In the genomic region with DNA sequence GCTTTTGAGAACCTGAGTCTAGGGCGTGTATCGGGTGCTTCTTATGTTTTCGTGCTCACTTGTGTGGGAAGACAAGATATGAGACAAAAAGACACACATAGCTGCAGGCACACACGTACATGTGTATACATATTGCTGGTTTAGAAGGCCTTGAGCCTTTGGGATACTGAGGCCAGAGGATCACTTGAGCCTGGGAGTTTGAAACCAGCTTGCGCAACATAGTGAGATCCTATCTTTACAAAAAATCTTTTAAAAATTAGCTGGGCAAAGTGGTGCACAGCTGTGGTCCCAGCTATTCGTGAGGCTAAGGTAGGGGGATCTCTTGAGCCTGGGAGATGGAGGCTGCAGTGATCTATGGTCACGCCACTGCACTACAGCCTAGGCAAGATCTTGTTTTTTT, we compare ENCODE assay signal across 22 cellular contexts. TPM values are rescaled to one million over a fixed set of nuclear protein-coding genes. Genes with fewer than 3 reads are reported as not detected.
DNase-seq lines count a peak whose midpoint lies in the region; ATAC-seq, FAIRE-seq and TF ChIP-seq lines count a peak whose summit lies in the region.
"Had no signal": no experiment of that assay in that cellular context is flagged by ENCODE, and none has a peak within 500 bp of the region (broad histone marks: within the 10 kb centered on the region; RNA-seq: fewer than 3 reads in every experiment).

No MANE protein-coding gene starts in this region.

- H3K9ac ChIP-seq in HepG2 (ENCODE audit: insufficient read depth, low read depth, low read length), result peak overlapping the region; percentile 24
- H3K9ac ChIP-seq in K562 (ENCODE audit: insufficient read depth in 1 of 2, low read depth in 2 of 2, low read length in 2 of 2), result no peak overlapping the region
- H3K9ac ChIP-seq: BLaER1 treated with 17β-estradiol and CSF1 and Interleukin-3, amounts not matched to agents 10 nM and 100 nM; KMS-11 had no signal

- TF ChIP-seq POLR2A in HepG2 (IDR thresholded peaks at IDR 0.05; ENCODE audit: insufficient read depth in 1 of 2, low read depth in 2 of 2, low read length in 2 of 2) (no peak), right lobe of liver (IDR thresholded peaks at IDR 0.05) (no peak), K562 (conservative IDR thresholded peaks at IDR 0.05) (no peak)

- H3K79me2 ChIP-seq in HepG2 (ENCODE audit: insufficient read depth, low read length) (no peaks in the 10 kb centered on the region), K562 (ENCODE audit: control insufficient read depth, insufficient read depth, low read length) (no peaks in the 10 kb centered on the region)

- peaks cover 43% of the 10 kb centered on the region for H3K4me1 Mint-ChIP-seq in progenitor cell of endocrine pancreas (ENCODE audit: low read depth)
- H3K4me1 Mint-ChIP-seq: B cell, IgD-negative memory B cell had no signal

- H3K27ac ChIP-seq in HepG2 (ENCODE audit: extremely low read length, insufficient read depth, low read length), result peak overlapping the region; percentile 61
- H3K27ac ChIP-seq in right lobe of liver, result no peak overlapping the region
- H3K27ac ChIP-seq in K562 (ENCODE audit: extremely low read depth, low read depth, low read length), result no peak overlapping the region
- H3K27ac ChIP-seq in upper lobe of right lung, result no peak overlapping the region
- H3K27ac ChIP-seq: BLaER1 treated with 17β-estradiol and CSF1 and Interleukin-3, amounts not matched to agents 10 nM and 100 nM; HL-60; KMS-11 had no signal

- no peaks in the 10 kb centered on the region for H3K27me3 Mint-ChIP-seq in progenitor cell of endocrine pancreas
- H3K27me3 Mint-ChIP-seq: B cell, IgD-negative memory B cell had no signal

- H3K36me3 ChIP-seq in HepG2 (replicated peaks in 1 of 2; ENCODE audit: control insufficient read depth in 1 of 2, insufficient read depth in 2 of 2, low read length in 2 of 2) (no peaks in the 10 kb centered on the region), right lobe of liver (no peaks in the 10 kb centered on the region), K562 (ENCODE audit: control insufficient read depth, insufficient read depth, low read length) (no peaks in the 10 kb centered on the region), upper lobe of right lung (no peaks in the 10 kb centered on the region)
- H3K36me3 ChIP-seq: BLaER1 treated with 17β-estradiol and CSF1 and Interleukin-3, amounts not matched to agents 10 nM and 100 nM had no signal

- intact Hi-C loops in HepG2 (cut with micrococcal nuclease; ENCODE audit: unreplicated experiment), result no loop called here
- intact Hi-C loops in right lobe of liver (cut with DNase I), result no loop called here
- intact Hi-C loops in K562 (cut with micrococcal nuclease), result no loop called here
- intact Hi-C loops in upper lobe of right lung (cut with DNase I), result no loop called here

- H3K4me3 ChIP-seq in HepG2 (replicated peaks in 1 of 3; ENCODE audit: insufficient read depth in 1 of 3, low read depth in 2 of 3, low read length in 3 of 3) (no peak overlapping the region), right lobe of liver (no peak overlapping the region), K562 (no peak overlapping the region), fibroblast of villous mesenchyme (ENCODE audit: low read depth, low read length) (no peak overlapping the region), upper lobe of right lung (no peak overlapping the region)
- H3K4me3 ChIP-seq: BLaER1 treated with 17β-estradiol and CSF1 and Interleukin-3, amounts not matched to agents 10 nM and 100 nM; GM12878 had no signal

- H3K4me1 ChIP-seq in HepG2 (ENCODE audit: insufficient read depth, low read length) (peaks cover 85% of the 10 kb centered on the region), right lobe of liver (no peaks in the 10 kb centered on the region), K562 (replicated peaks in 1 of 2; ENCODE audit: control insufficient read depth in 2 of 2, insufficient read depth in 2 of 2, low read length in 2 of 2) (peaks cover 0 to 12% of the 10 kb centered on the region in 2 experiments; a peak in 3 of 5 replicates), upper lobe of right lung (no peaks in the 10 kb centered on the region)
- H3K4me1 ChIP-seq: BLaER1 treated with 17β-estradiol and CSF1 and Interleukin-3, amounts not matched to agents 10 nM and 100 nM had no signal

- H3K4me3 Mint-ChIP-seq in progenitor cell of endocrine pancreas (ENCODE audit: low read depth), result no peak overlapping the region
- H3K4me3 Mint-ChIP-seq: B cell; CD8-positive, alpha-beta T cell; IgD-negative memory B cell had no signal

- in situ Hi-C loops in HepG2 (cut with HindIII; ENCODE audit: extremely low pct_ligation_motif_present, low pct_unique_long_range_greater_than_20kb) (loop anchor here (10.0 kb wide), 2 partner anchors 390 to 470 kb away; no protein-coding TSS in a partner anchor), K562 (cut with MboI) (no loop called here)

- TF ChIP-seq CTCF in HepG2 (CRISPR knock-in tag; IDR thresholded peaks at IDR 0.05) (no peak), right lobe of liver (IDR thresholded peaks at IDR 0.05) (no peak), K562 (IDR thresholded peaks at IDR 0.05 in 2 of 3, conservative IDR thresholded peaks at IDR 0.05 in 1 of 3; ENCODE audit: insufficient read depth in 2 of 3, low read depth in 1 of 3, low read length in 3 of 3) (no peak), fibroblast of villous mesenchyme (IDR thresholded peaks at IDR 0.05; ENCODE audit: insufficient read depth, low read depth, low read length) (no peak), progenitor cell of endocrine pancreas (IDR thresholded peaks at IDR 0.05; ENCODE audit: unreplicated experiment) (no peak), upper lobe of right lung (IDR thresholded peaks at IDR 0.05) (no peak), omental fat pad (IDR thresholded peaks at IDR 0.05) (no peak)

- H3K9me1 ChIP-seq in K562 (ENCODE audit: control insufficient read depth, insufficient read depth, low read length), result no peaks in the 10 kb centered on the region

- no peaks in the 10 kb centered on the region for H3K36me3 Mint-ChIP-seq in progenitor cell of endocrine pancreas (ENCODE audit: insufficient read depth)
- H3K36me3 Mint-ChIP-seq: CD8-positive, alpha-beta T cell had no signal

- H3K9me3 Mint-ChIP-seq in progenitor cell of endocrine pancreas (ENCODE audit: low read depth), result no peaks in the 10 kb centered on the region
- H3K9me3 Mint-ChIP-seq: CD8-positive, alpha-beta T cell; IgD-negative memory B cell had no signal

- no peak for TF ChIP-seq RAD21 in HepG2 (CRISPR knock-in tag; IDR thresholded peaks at IDR 0.05)
- TF ChIP-seq RAD21 in K562 (CRISPR knock-in tag; conservative IDR thresholded peaks at IDR 0.05 in 1 of 2, IDR thresholded peaks at IDR 0.05 in 1 of 2), result no peak

- no peaks in the 10 kb centered on the region for H3K9me3 ChIP-seq in HepG2 (ENCODE audit: low read length)
- H3K9me3 ChIP-seq in right lobe of liver, result no peaks in the 10 kb centered on the region
- no peaks in the 10 kb centered on the region for H3K9me3 ChIP-seq in K562 (replicated peaks; ENCODE audit: control insufficient read depth, insufficient read depth, low read depth, low read length)
- H3K9me3 ChIP-seq in upper lobe of right lung, result no peaks in the 10 kb centered on the region
- H3K9me3 ChIP-seq: BLaER1 treated with 17β-estradiol and CSF1 and Interleukin-3, amounts not matched to agents 10 nM and 100 nM had no signal

- FAIRE-seq in HepG2 (lab: Jason Lieb, UNC), result no peak
- FAIRE-seq in K562 (lab: Jason Lieb, UNC), result no peak
- FAIRE-seq: GM12878, GM19239, H54 had no signal

- H3K27ac Mint-ChIP-seq in progenitor cell of endocrine pancreas, result peak overlapping the region; percentile 47
- H3K27ac Mint-ChIP-seq: B cell; CD8-positive, alpha-beta T cell; IgD-negative memory B cell had no signal

- DNase-seq in HepG2 (ENCODE audit: low spot score) (no peak), right lobe of liver (no peak), K562 (ENCODE audit: extremely low read depth in 1 of 4, low spot score in 3 of 4) (no peak), fibroblast of villous mesenchyme (ENCODE audit: low read depth) (peak; percentile 34), progenitor cell of endocrine pancreas (ENCODE audit: low spot score, unreplicated experiment) (no peak), NK-92 (lab: John Stamatoyannopoulos, UW; ENCODE audit: unreplicated experiment) (no peak), upper lobe of right lung (no peak), omental fat pad (ENCODE audit: low spot score) (no peak)
- DNase-seq: 8988T; CD8-positive, alpha-beta T cell; COR-L47; DMS 273 treated with DMSO at 0.1 percent for 48 hours; DMS53; DND-41 had no signal

- H2AFZ ChIP-seq in HepG2 (ENCODE audit: low read length) (no peak overlapping the region), K562 (ENCODE audit: low read depth, low read length) (no peak overlapping the region)

- BruUV-seq in HepG2 (replicated peaks; lab: Mats Ljungman, UMichigan), result no TSS peak
- BruUV-seq in K562 (replicated peaks; lab: Mats Ljungman, UMichigan), result no TSS peak

- TF ChIP-seq EP300 in HepG2 (IDR thresholded peaks at IDR 0.05; ENCODE audit: low read depth in 2 of 2, low read length in 2 of 2) (no peak), HepG2 (CRISPR knock-in tag; IDR thresholded peaks at IDR 0.05; ENCODE audit: borderline replicate concordance) (no peak), K562 (IDR thresholded peaks at IDR 0.05; ENCODE audit: low read length) (no peak)

- H3K27me3 ChIP-seq in HepG2 (ENCODE audit: control insufficient read depth in 1 of 2, insufficient read depth in 2 of 2, low read length in 2 of 2), result no peaks in the 10 kb centered on the region
- no peaks in the 10 kb centered on the region for H3K27me3 ChIP-seq in right lobe of liver
- no peaks in the 10 kb centered on the region for H3K27me3 ChIP-seq in K562 (ENCODE audit: control insufficient read depth in 2 of 2, insufficient read depth in 2 of 2, low read length in 2 of 2)
- no peaks in the 10 kb centered on the region for H3K27me3 ChIP-seq in upper lobe of right lung
- H3K27me3 ChIP-seq: BLaER1 treated with 17β-estradiol and CSF1 and Interleukin-3, amounts not matched to agents 10 nM and 100 nM had no signal

- POLR2A ChIA-PET in HepG2 (lab: Yijun Ruan, JAX) (interaction anchor here (1.1 to 2.6 kb wide), 3 partner anchors 12 to 21 kb away, joined by 3 to 14 read pairs (median 4); partner anchors contain the start of gene NEDD4L), K562 (lab: Yijun Ruan, JAX) (interaction anchor here (1.0 kb wide), 1 partner anchor 11 kb away, joined by 4 read pairs; no protein-coding TSS in a partner anchor)

- CTCF ChIA-PET in HepG2 (lab: Yijun Ruan, JAX; ENCODE audit: low intra/inter-chr PET ratio, low total read pairs) (no interaction called here), K562 (lab: Yijun Ruan, JAX; ENCODE audit: low intra/inter-chr PET ratio) (no interaction called here)

- 77% methylated on average over 7 of the region's 7 CpGs for WGBS in HepG2 (ENCODE audit: low lambda C conversion rate)
- WGBS in right lobe of liver (ENCODE audit: insufficient coverage, low coverage, low lambda C conversion rate, missing lambda C conversion rate), result 77% methylated on average over 5 of the region's 7 CpGs
- WGBS in K562 (ENCODE audit: insufficient coverage, low coverage, missing lambda C conversion rate), result 64% methylated on average over 7 of the region's 7 CpGs

- peak overlapping the region; percentile 15; the same call in 1 of the 2 replicates for H3K4me2 ChIP-seq in HepG2 (ENCODE audit: low read depth, low read length)
- no peak overlapping the region for H3K4me2 ChIP-seq in K562 (ENCODE audit: insufficient read depth, low read length)
- H3K4me2 ChIP-seq: BLaER1 treated with 17β-estradiol and CSF1 and Interleukin-3, amounts not matched to agents 10 nM and 100 nM; KMS-11 had no signal

- no peaks in the 10 kb centered on the region for H4K20me1 ChIP-seq in HepG2 (ENCODE audit: insufficient read depth, low read length)
- H4K20me1 ChIP-seq in K562 (replicated peaks; ENCODE audit: control insufficient read depth, insufficient read depth, low read length), result no peaks in the 10 kb centered on the region
- H4K20me1 ChIP-seq: BLaER1 treated with 17β-estradiol and CSF1 and Interleukin-3, amounts not matched to agents 10 nM and 100 nM had no signal

- ATAC-seq in HepG2 (no peak), right lobe of liver (no peak), K562 (no peak), upper lobe of right lung (no peak), omental fat pad (ENCODE audit: low FRiP score) (no peak)
- ATAC-seq: CD8-positive, alpha-beta T cell had no signal

RNA-seq across cellular contexts. Expression of gene NEDD4L, which starts 18.8 kb away (rescaled TPM):
- total RNA-seq in HepG2 (2016; rRNA removed; fragmentation: Illumina TruSeq; extraction: Trizol), result 155 and 168 TPM in 2 replicates
- total RNA-seq in HepG2 (2016; cell fraction: cytosol; rRNA removed; fragmentation: Illumina TruSeq; extraction: Trizol; ENCODE audit: low read depth), result 227 and 244 TPM in 2 replicates
- 149 and 168 TPM in 2 replicates for total RNA-seq in HepG2 (2016; cell fraction: insoluble cytoplasmic fraction; rRNA removed; fragmentation: Illumina TruSeq; extraction: Trizol)
- total RNA-seq in HepG2 (2016; cell fraction: membrane; rRNA removed; fragmentation: Illumina TruSeq; extraction: Trizol), result 283 and 312 TPM in 2 replicates
- 149 and 177 TPM in 2 replicates for total RNA-seq in HepG2 (2016; cell fraction: nucleus; rRNA removed; fragmentation: Illumina TruSeq; extraction: Trizol)
- polyA plus RNA-seq in HepG2 (2011; rRNA removed), result 390 and 395 TPM in 2 replicates
- polyA plus RNA-seq in HepG2 (2011; cell fraction: cytosol; rRNA removed), result 327 and 388 TPM in 2 replicates
- polyA plus RNA-seq in HepG2 (2011; cell fraction: nucleus; rRNA removed), result 350 and 369 TPM in 2 replicates
- 315 and 342 TPM in 2 replicates for polyA plus RNA-seq in HepG2 (2012)
- 321 and 361 TPM in 2 replicates for polyA plus RNA-seq in HepG2 (2016; cell fraction: cytosol; fragmentation: Illumina TruSeq; extraction: Trizol; ENCODE audit: low read depth)
- polyA plus RNA-seq in HepG2 (2016; cell fraction: insoluble cytoplasmic fraction; fragmentation: Illumina TruSeq; extraction: Trizol; ENCODE audit: low read depth), result 177 and 180 TPM in 2 replicates
- 294 and 314 TPM in 2 replicates for polyA plus RNA-seq in HepG2 (2016; cell fraction: membrane; fragmentation: Illumina TruSeq; extraction: Trizol; ENCODE audit: low read depth)
- polyA plus RNA-seq in HepG2 (2016; cell fraction: nucleus; fragmentation: Illumina TruSeq; extraction: Trizol; ENCODE audit: insufficient read depth, low read depth), result 244 and 256 TPM in 2 replicates
- 51.4 and 283 TPM in 2 replicates for polyA minus RNA-seq in HepG2 (2011; rRNA and poly(A)+ RNA removed; ENCODE audit: low replicate concordance)
- 167 and 173 TPM in 2 replicates for polyA minus RNA-seq in HepG2 (2011; cell fraction: cytosol; rRNA and poly(A)+ RNA removed)
- 477 and 524 TPM in 2 replicates for polyA minus RNA-seq in HepG2 (2011; cell fraction: nucleus; rRNA and poly(A)+ RNA removed)
- 10 to 100 TPM; 21.5 to 41.0 (median 33.2) TPM for total RNA-seq in right lobe of liver
- 85.7 and 138 TPM in 2 replicates for total RNA-seq in K562 (2011; cell fraction: chromatin; rRNA removed; ENCODE audit: low replicate concordance)
- 40.2 and 48.4 TPM in 2 replicates for total RNA-seq in K562 (2011; cell fraction: nucleolus; rRNA removed)
- 71.6 and 95.8 TPM in 2 replicates for total RNA-seq in K562 (2011; cell fraction: nucleoplasm; rRNA removed)
- total RNA-seq in K562 (2014; rRNA removed), result 17.3 and 21.3 TPM in 2 replicates
- 16.3 and 21.7 TPM in 2 replicates for total RNA-seq in K562 (2014; rRNA removed; fragmentation: Illumina TruSeq; extraction: Trizol)
- total RNA-seq in K562 (2015; rRNA removed; fragmentation: Illumina TruSeq; extraction: Trizol), result 14.4 and 16.5 TPM in 2 replicates
- 32.7 and 33.4 TPM in 2 replicates for total RNA-seq in K562 (2021)
- 11.5 and 19.9 TPM in 2 replicates for polyA plus RNA-seq in K562 (2011; rRNA removed)
- 10.1 and 20.6 TPM in 2 replicates for polyA plus RNA-seq in K562 (2011; cell fraction: cytosol; rRNA removed)
- polyA plus RNA-seq in K562 (2011; cell fraction: nucleus; rRNA removed), result 23.6 and 40.4 TPM in 2 replicates
- polyA plus RNA-seq in K562 (2012), result 17.9 and 22.9 TPM in 2 replicates
- 23.9 and 27.0 TPM in 2 replicates for polyA plus RNA-seq in K562 (2014; fragmentation: Illumina TruSeq; extraction: Trizol)
- 10 to 100 TPM in 1 of 2 experiments, 1 to 10 TPM in 1; 8.1 to 11.1 TPM for polyA plus RNA-seq in K562 (2014; fragmentation: Nextera tagmentation; extraction: Ambion mirVana)
- polyA plus RNA-seq in K562 (2014; rRNA removed), result 22.5 and 25.2 TPM in 2 replicates
- polyA minus RNA-seq in K562 (2011; rRNA and poly(A)+ RNA removed), result 31.3 and 33.1 TPM in 2 replicates
- polyA minus RNA-seq in K562 (2011; cell fraction: cytosol; rRNA and poly(A)+ RNA removed), result 15.2 and 15.9 TPM in 2 replicates
- polyA minus RNA-seq in K562 (2011; cell fraction: nucleus; rRNA and poly(A)+ RNA removed), result 30.0 and 35.5 TPM in 2 replicates
- total RNA-seq in fibroblast of villous mesenchyme, result 11.0 and 31.5 TPM in 2 replicates
- 152 and 162 TPM in 2 replicates for total RNA-seq in progenitor cell of endocrine pancreas
- 192 TPM for total RNA-seq in upper lobe of right lung
- 10 to 100 TPM; 16.2 to 63.0 (median 30.4) TPM for total RNA-seq in omental fat pad

Comparison
In these comparisons a context has a peak if more than half of its experiments do, and no peak if none do; other contexts are left out.
1. Of the 241 proteins assayed by ChIP-seq in both HepG2 and K562: peak only in HepG2: GATAD2A and HDAC2; only in K562: none; in both: CEBPB and CEBPG; in neither: 236; mixed calls (peak in some experiments, not most) for 1.